ENCODE assay signal across 22 cellular contexts in genomic region chr10:98675902-98676301, GRCh38.
A peak's percentile ranks its signal among the peaks of the same experiment; 100 is the strongest.
DNase-seq lines count a peak whose midpoint lies in the region; ATAC-seq, FAIRE-seq and TF ChIP-seq lines count a peak whose summit lies in the region.
"Had no signal": no experiment of that assay in that cellular context is flagged by ENCODE, and none has a peak within 500 bp of the region (broad histone marks: within the 10 kb centered on the region; RNA-seq: fewer than 3 reads in every experiment).

No MANE protein-coding gene starts in this region.

- no peak overlapping the region for H3K4me2 ChIP-seq in neuronal stem cell (ENCODE audit: insufficient read depth, low read length, poor library complexity, severe bottlenecking)
- H3K4me2 ChIP-seq: BLaER1, GM23338 had no signal

- WGBS in neuronal stem cell (ENCODE audit: extremely low coverage in 2 of 2, insufficient read length in 2 of 2, insufficient replicate concordance in 1 of 2), 2 donors = no CpG with 5 or more reads among the region's 4 CpGs

- DNase-seq in GM12891 (ENCODE audit: insufficient read length, low spot score) = no peak
- peak; percentile 14 for DNase-seq in OCI-M1 (lab: John Stamatoyannopoulos, UW)
- DNase-seq in left kidney (ENCODE audit: low read depth, low spot score) = peak; percentile 41
- no peak for DNase-seq in neuronal stem cell (ENCODE audit: low spot score)
- no peak for DNase-seq in activated CD4-positive, alpha-beta T cell treated with anti-CD3 and anti-CD28 coated beads for 48 hours
- no peak for DNase-seq in stimulated activated CD8-positive, alpha-beta memory T cell treated with anti-CD3 and anti-CD28 coated beads, Interleukin-4, amount 100 ng/mL, for 48 hours
- DNase-seq: Caco-2; CD4-positive, CD25-positive, alpha-beta regulatory T cell; CD8-positive, alpha-beta T cell; DMS153; DND-41; H9 had no signal

- H2AK5ac ChIP-seq in neuronal stem cell (ENCODE audit: low read depth, low read length) = no peak overlapping the region

- no peak overlapping the region for H3K14ac ChIP-seq in neuronal stem cell (ENCODE audit: low read length)

- ATAC-seq in GM18511 (IDR thresholded peaks at IDR 0.05; ENCODE audit: unreplicated experiment) = no peak
- no peak for ATAC-seq in GM19397 (IDR thresholded peaks at IDR 0.05; ENCODE audit: unreplicated experiment)
- ATAC-seq: CD8-positive, alpha-beta T cell; GM23338; HCT116 had no signal

- no peak overlapping the region for H3K23ac ChIP-seq in neuronal stem cell (ENCODE audit: low read depth, low read length, poor library complexity)

- H3K4me3 ChIP-seq in neuronal stem cell (ENCODE audit: low read length in 2 of 2) = no peak overlapping the region
- H3K4me3 ChIP-seq: BLaER1, GM23338 had no signal

- no peak overlapping the region for H2BK5ac ChIP-seq in neuronal stem cell (ENCODE audit: low read length)

- no peak overlapping the region for H2BK15ac ChIP-seq in neuronal stem cell (ENCODE audit: low read length)

- H3K27ac ChIP-seq in neuronal stem cell (replicated peaks; ENCODE audit: low read length) = peak overlapping the region; percentile 52
- H3K27ac ChIP-seq: 22Rv1, BLaER1, C4-2B had no signal

- no peak overlapping the region for H3K4ac ChIP-seq in neuronal stem cell (ENCODE audit: low read length)

- H2BK120ac ChIP-seq in neuronal stem cell (ENCODE audit: low read depth, low read length) = no peak overlapping the region

- TF ChIP-seq POLR2A in GM12891 (IDR thresholded peaks at IDR 0.05; ENCODE audit: low read depth, low read length) = no peak

- H3K9ac ChIP-seq in neuronal stem cell (ENCODE audit: low read depth, low read length, poor library complexity) = no peak overlapping the region
- H3K9ac ChIP-seq: BLaER1 had no signal

- no peak overlapping the region for H4K8ac ChIP-seq in neuronal stem cell (ENCODE audit: low read depth, low read length)

- no peaks in the 10 kb centered on the region for H3K36me3 ChIP-seq in neuronal stem cell (replicated peaks in 1 of 2; ENCODE audit: control insufficient read depth in 2 of 2, insufficient read depth in 2 of 2, low read length in 2 of 2)
- H3K36me3 ChIP-seq: BLaER1 had no signal

- H2AFZ ChIP-seq in neuronal stem cell (ENCODE audit: low read length) = no peak overlapping the region
- H2AFZ ChIP-seq: GM23338 had no signal

- no peak overlapping the region for H4K91ac ChIP-seq in neuronal stem cell (ENCODE audit: low read depth, low read length, poor library complexity)

- peaks cover 0 to 3% of the 10 kb centered on the region in 2 donors for H3K4me1 ChIP-seq in neuronal stem cell (ENCODE audit: control insufficient read depth in 2 of 2, insufficient read depth in 1 of 2, low read depth in 1 of 2, low read length in 2 of 2)
- H3K4me1 ChIP-seq: BLaER1, Caco-2 had no signal

- no peaks in the 10 kb centered on the region for H3K9me3 ChIP-seq in neuronal stem cell (replicated peaks in 1 of 2; ENCODE audit: control insufficient read depth in 2 of 2, insufficient read depth in 1 of 2, low read depth in 1 of 2, low read length in 2 of 2)
- H3K9me3 ChIP-seq: BLaER1, Caco-2 had no signal

- FAIRE-seq in GM12891 (lab: Jason Lieb, UNC) = no peak
- FAIRE-seq: A204.1, G401.6, GM18507 had no signal

- no peak overlapping the region for H2BK12ac ChIP-seq in neuronal stem cell (ENCODE audit: low read length)

- H3K27me3 ChIP-seq in neuronal stem cell (ENCODE audit: control insufficient read depth in 3 of 3, insufficient read depth in 3 of 3, low read depth in 1 of 3, low read length in 3 of 3) = no peaks in the 10 kb centered on the region
- H3K27me3 ChIP-seq: BLaER1 had no signal

- no peak overlapping the region for H3K18ac ChIP-seq in neuronal stem cell (ENCODE audit: low read length)

- H3K79me1 ChIP-seq in neuronal stem cell (ENCODE audit: low read depth, low read length) = no peaks in the 10 kb centered on the region

TF ChIP-seq in GM12891, 5 proteins besides CTCF, POLR2A, EP300 and RAD21:
- TF ChIP-seq POLR2AphosphoS5 (IDR thresholded peaks at IDR 0.05; ENCODE audit: low read depth, low read length) (no peak), POU2F2 (IDR thresholded peaks at IDR 0.05; ENCODE audit: low read depth, low read length) (no peak), SPI1 (IDR thresholded peaks at IDR 0.05; ENCODE audit: low read depth, low read length) (peak; percentile 33; the same call in 1 of the 2 replicates)
TF ChIP-seq in GM12891: peak in this region for 1.

Comparison
In these comparisons a context has a peak if more than half of its experiments do, and no peak if none do; other contexts are left out.
1. DNase-seq: peak in OCI-M1 (single experiment) and left kidney (single experiment); none in GM12891 (single experiment), neuronal stem cell (single experiment), activated CD4-positive, alpha-beta T cell treated with anti-CD3 and anti-CD28 coated beads for 48 hours (single experiment) and stimulated activated CD8-positive, alpha-beta memory T cell treated with anti-CD3 and anti-CD28 coated beads, Interleukin-4, amount 100 ng/mL, for 48 hours (single experiment).